Comparison of ENCODE assay signal across 19 cellular contexts in genomic region chr22:46896166-46896565, GRCh38.
"Had no signal": no experiment of that assay in that cellular context is flagged by ENCODE, and none has a peak within 500 bp of the region (broad histone marks: within the 10 kb centered on the region; RNA-seq: fewer than 3 reads in every experiment).

No MANE protein-coding gene starts in this region.

- H3K27me3 ChIP-seq: cardiac muscle cell, pancreas, sigmoid colon, tibial artery had no signal

- H3K27me3 Mint-ChIP-seq: activated CD4-positive, alpha-beta memory T cell treated with anti-CD3 and anti-CD28 coated beads for 36 hours; activated naive CD8-positive, alpha-beta T cell; naive thymus-derived CD4-positive, alpha-beta T cell had no signal

- DNase-seq: activated CD4-positive, alpha-beta memory T cell treated with anti-CD3 and anti-CD28 coated beads for 36 hours; activated CD4-positive, CD25-positive, alpha-beta regulatory T cell treated with anti-CD3 and anti-CD28 coated beads, Interleukin-2, amount 50 U/mL, for 72 hours; activated CD8-positive, alpha-beta memory T cell treated with anti-CD3 and anti-CD28 coated beads, Interleukin-2, amount 50 U/mL, for 4 hours; activated gamma-delta T cell; activated T-cell treated with anti-CD3 and anti-CD28 coated beads, Interleukin-2, amount 50 U/mL, for 48 hours; amygdala; left ventricle myocardium superior; mesenchymal stem cell; mucosa of descending colon; naive thymus-derived CD4-positive, alpha-beta T cell; pancreas; sigmoid colon; stimulated activated CD4-positive, alpha-beta T cell treated with anti-CD3 and anti-CD28 coated beads, Interleukin-4, amount 100 ng/mL, for 24 hours; stimulated activated naive CD4-positive, alpha-beta T cell; T-helper 9 cell; tibial artery had no signal

- H3K4me3 ChIP-seq: cardiac muscle cell, mucosa of descending colon, pancreas, sigmoid colon, SK-N-MC, tibial artery had no signal

- H3K27ac Mint-ChIP-seq: activated CD4-positive, alpha-beta memory T cell treated with anti-CD3 and anti-CD28 coated beads for 36 hours; activated naive CD8-positive, alpha-beta T cell had no signal

- H3K27ac ChIP-seq: cardiac muscle cell, pancreas, sigmoid colon, SK-N-MC, tibial artery had no signal

- H3K9me3 Mint-ChIP-seq: activated CD4-positive, alpha-beta memory T cell treated with anti-CD3 and anti-CD28 coated beads for 36 hours; naive thymus-derived CD4-positive, alpha-beta T cell had no signal

- H3K9me3 ChIP-seq: mucosa of descending colon, pancreas, sigmoid colon, tibial artery had no signal

- H3K4me3 Mint-ChIP-seq: activated CD4-positive, alpha-beta memory T cell treated with anti-CD3 and anti-CD28 coated beads for 36 hours; activated naive CD8-positive, alpha-beta T cell had no signal

- ATAC-seq: mucosa of descending colon; naive thymus-derived CD4-positive, alpha-beta T cell had no signal

- H3K4me1 ChIP-seq: pancreas, tibial artery had no signal
